Comparison of ENCODE assay signal across 2 cellular contexts in the genomic region with DNA sequence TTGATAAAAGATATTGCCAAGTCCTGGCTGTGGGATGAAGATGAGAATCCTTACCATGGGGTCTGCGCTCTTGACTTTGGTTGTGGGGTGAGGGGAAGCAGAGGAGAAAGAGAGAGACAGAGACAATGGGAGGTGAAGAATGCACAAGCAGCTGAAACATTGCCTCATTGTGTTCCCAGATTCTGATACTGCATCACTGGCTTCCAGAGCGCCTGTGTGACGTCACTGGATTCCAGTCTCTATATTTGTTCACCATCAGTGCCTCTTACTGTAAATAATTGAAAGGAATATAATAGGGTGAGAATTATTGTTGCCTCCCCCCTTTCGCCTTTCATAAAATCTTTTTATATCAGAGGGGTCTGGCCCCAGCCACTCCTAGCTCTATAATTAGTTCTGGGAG.
TF ChIP-seq lines count a peak whose summit lies in the region.

No MANE protein-coding gene starts in this region.

TF ChIP-seq in IMR-90, 13 proteins besides CTCF, POLR2A, EP300 and RAD21:
- TF ChIP-seq CEBPB (IDR thresholded peaks at IDR 0.05; ENCODE audit: low read depth, low read length), result no peak
- TF ChIP-seq RFX5 (IDR thresholded peaks at IDR 0.05; ENCODE audit: low read depth, low read length), result no peak
- no peak for TF ChIP-seq MAZ (IDR thresholded peaks at IDR 0.05; ENCODE audit: borderline replicate concordance, low read depth, low read length)
- no peak for TF ChIP-seq BHLHE40 (IDR thresholded peaks at IDR 0.05; ENCODE audit: low read depth, low read length)
- no peak for TF ChIP-seq RCOR1 (IDR thresholded peaks at IDR 0.05; ENCODE audit: insufficient replicate concordance, low read length)
- TF ChIP-seq FOS (IDR thresholded peaks at IDR 0.05; ENCODE audit: low read depth, low read length), result no peak
- TF ChIP-seq, protein P1, sequence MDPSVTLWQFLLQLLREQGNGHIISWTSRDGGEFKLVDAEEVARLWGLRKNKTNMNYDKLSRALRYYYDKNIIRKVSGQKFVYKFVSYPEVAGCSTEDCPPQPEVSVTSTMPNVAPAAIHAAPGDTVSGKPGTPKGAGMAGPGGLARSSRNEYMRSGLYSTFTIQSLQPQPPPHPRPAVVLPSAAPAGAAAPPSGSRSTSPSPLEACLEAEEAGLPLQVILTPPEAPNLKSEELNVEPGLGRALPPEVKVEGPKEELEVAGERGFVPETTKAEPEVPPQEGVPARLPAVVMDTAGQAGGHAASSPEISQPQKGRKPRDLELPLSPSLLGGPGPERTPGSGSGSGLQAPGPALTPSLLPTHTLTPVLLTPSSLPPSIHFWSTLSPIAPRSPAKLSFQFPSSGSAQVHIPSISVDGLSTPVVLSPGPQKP (IDR thresholded peaks at IDR 0.05; ENCODE audit: borderline replicate concordance, low read depth, low read length), result no peak
- no peak for TF ChIP-seq MAFK (IDR thresholded peaks at IDR 0.05; ENCODE audit: low read depth, low read length)
- no peak for TF ChIP-seq CHD1 (IDR thresholded peaks at IDR 0.05; ENCODE audit: low read depth, low read length)
- no peak for TF ChIP-seq MXI1 (IDR thresholded peaks at IDR 0.05; ENCODE audit: borderline replicate concordance, low read depth, low read length)
- no peak for TF ChIP-seq USF2 (IDR thresholded peaks at IDR 0.05; ENCODE audit: low read depth, low read length)
- TF ChIP-seq SMC3 (IDR thresholded peaks at IDR 0.05; ENCODE audit: low read depth, low read length), result no peak
- no peak for TF ChIP-seq NFE2L2 (IDR thresholded peaks at IDR 0.05; ENCODE audit: low read depth, low read length)

TF ChIP-seq in K562, 482 proteins besides CTCF, POLR2A, EP300 and RAD21:
- TF ChIP-seq SAP30 (IDR thresholded peaks at IDR 0.05; ENCODE audit: borderline replicate concordance, insufficient read depth, low read depth, low read length, poor library complexity, severe bottlenecking), result no peak
- no peak for TF ChIP-seq SMAD1 (IDR thresholded peaks at IDR 0.05; ENCODE audit: low read depth, low read length, partially characterized antibody)
- TF ChIP-seq HLTF (IDR thresholded peaks at IDR 0.05), result no peak
- TF ChIP-seq ATF1 (CRISPR knock-in tag; IDR thresholded peaks at IDR 0.05), result no peak
- 0 out of 2 replicates have a peak, but pooled peaks have one; percentile 19 for TF ChIP-seq ATF1 (tag; IDR thresholded peaks at IDR 0.05)
